Comparison of ENCODE assay signal across 8 cellular contexts in the genomic region with DNA sequence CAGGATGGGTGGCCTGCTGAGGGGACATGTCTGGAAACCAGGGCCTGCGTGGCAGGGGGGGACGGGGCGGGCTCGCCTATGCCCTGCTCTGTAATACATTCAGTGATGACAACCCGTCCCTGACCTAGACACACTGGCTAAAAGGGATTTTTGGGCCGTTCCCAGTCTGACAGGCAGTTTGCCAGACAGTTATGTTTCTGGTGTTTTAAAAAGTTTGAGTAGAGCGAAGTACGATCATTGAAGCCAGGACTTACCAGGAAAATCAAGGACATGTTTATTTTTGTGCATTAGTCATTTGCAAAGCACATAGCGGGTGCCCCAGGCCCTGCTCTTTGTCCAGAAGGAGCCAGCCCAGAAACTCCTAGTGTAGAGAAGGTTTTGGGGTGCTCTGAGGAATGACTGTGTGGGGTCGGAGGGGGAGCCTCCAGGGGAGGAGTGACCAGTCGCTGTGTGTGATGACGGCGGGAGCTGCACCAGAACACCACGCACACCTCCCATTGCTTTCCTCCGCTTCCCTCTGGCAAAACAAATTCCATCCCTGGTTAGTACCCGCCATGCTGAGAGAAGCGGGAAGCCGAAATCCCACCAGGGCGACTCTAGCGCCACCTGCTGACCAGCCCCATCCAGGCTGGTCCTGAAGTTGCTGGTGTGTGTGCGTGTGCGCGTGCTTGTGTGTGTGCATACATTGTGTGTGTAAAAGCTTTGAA. TPM values are rescaled to one million over a fixed set of nuclear protein-coding genes. Genes with fewer than 3 reads are reported as not detected.
A peak's percentile ranks its signal among the peaks of the same experiment; 100 is the strongest.
DNase-seq lines count a peak whose midpoint lies in the region; ATAC-seq and TF ChIP-seq lines count a peak whose summit lies in the region.

No MANE protein-coding gene starts in this region.

- WGBS in adipose tissue, 3 donors, result 26 to 39% (median 30%) methylated on average over 23 of the region's 23 CpGs
- WGBS in heart left ventricle, 4 donors, result 21 to 30% (median 27%) methylated on average over 20 to 23 of the region's 23 CpGs
- 4 to 5% methylated on average over 23 of the region's 23 CpGs for WGBS in aorta, 2 donors

- POLR2A ChIA-PET in RWPE1 (lab: Yijun Ruan, JAX; ENCODE audit: low non-redundant PET), result no interaction called here

- TF ChIP-seq CTCF in LNCAP (IDR thresholded peaks at IDR 0.05) (peak; percentile 96), RWPE1 (conservative IDR thresholded peaks at IDR 0.05; ENCODE audit: low read depth) (peak; percentile 93), heart left ventricle (IDR thresholded peaks at IDR 0.05) (peak; percentile 79 to 94 (median 88))

- H3K27ac ChIP-seq in RWPE1 (peak overlapping the region; percentile 91), adipose tissue (ENCODE audit: low read depth, low read length) (peak overlapping the region; percentile 36), heart left ventricle (peak overlapping the region; percentile 57 to 86 (median 72)), aorta (ENCODE audit: low read depth in 1 of 2, low read length in 2 of 2) (peak overlapping the region; percentile 80 to 99)

- H3K4me1 ChIP-seq in heart left ventricle, result peaks cover 0 to 54% (median 31%) of the 10 kb centered on the region in 12 donors
- peaks cover 0 to 3% of the 10 kb centered on the region in 2 donors for H3K4me1 ChIP-seq in aorta (ENCODE audit: control insufficient read depth in 1 of 2, insufficient read depth in 2 of 2, low read length in 2 of 2)

- H3K36me3 ChIP-seq in heart left ventricle, result peaks cover 0 to 29% (median 0%) of the 10 kb centered on the region in 9 donors
- H3K36me3 ChIP-seq in aorta (ENCODE audit: control insufficient read depth in 1 of 2, insufficient read depth in 2 of 2, low read length in 1 of 2), result no peaks in the 10 kb centered on the region

- H3K27me3 ChIP-seq in heart left ventricle (peaks cover 0 to 3% (median 0%) of the 10 kb centered on the region in 9 donors), aorta (ENCODE audit: control insufficient read depth in 1 of 2, insufficient read depth in 2 of 2, low read length in 1 of 2) (no peaks in the 10 kb centered on the region)

- intact Hi-C loops in heart left ventricle (cut with DNase I), result loop anchor here (1.0 to 5.0 kb wide), 8 partner anchors 41 to 286 kb away; a partner anchor contains a TSS
- intact Hi-C loops in posterior cingulate gyrus (cut with DNase I), result loop anchor here (1.0 kb wide), 2 partner anchors 112 to 284 kb away; no protein-coding TSS in a partner anchor
- intact Hi-C loops in aorta (cut with DNase I), result loop anchor here (1.0 to 10.0 kb wide), 6 partner anchors 51 to 285 kb away; a partner anchor contains a TSS

- ATAC-seq in heart left ventricle, result peak; percentile 32 to 61 (median 52)
- ATAC-seq in aorta (ENCODE audit: low FRiP score), result peak; percentile 83
- no peak for ATAC-seq in HG02938 (IDR thresholded peaks at IDR 0.05; ENCODE audit: unreplicated experiment)

- H3K9me3 ChIP-seq in heart left ventricle (no peaks in the 10 kb centered on the region), aorta (ENCODE audit: control insufficient read depth, low read length) (no peaks in the 10 kb centered on the region)

- CTCF ChIA-PET in RWPE1 (lab: Yijun Ruan, JAX), result interaction anchor here (0.5 to 1.4 kb wide), 9 partner anchors 50 to 787 kb away, joined by 3 to 5 read pairs (median 3); no protein-coding TSS in a partner anchor

- no peak overlapping the region for H3K4me3 ChIP-seq in heart left ventricle
- no peak overlapping the region for H3K4me3 ChIP-seq in aorta (ENCODE audit: low read length in 2 of 2)

- DNase-seq in DMS53 (lab: John Stamatoyannopoulos, UW) (peak; percentile 83), RWPE1 (ENCODE audit: low spot score) (peak; percentile 78), heart left ventricle (peak; percentile 74 to 86 (median 77)), posterior cingulate gyrus (peak; percentile 67 to 97 (median 82)), aorta (peak; percentile 87 to 96)

- no peak for TF ChIP-seq POLR2A in heart left ventricle (IDR thresholded peaks at IDR 0.05)

RNA-seq across cellular contexts. Expression of a gene that starts 50.8 kb away (rescaled TPM):
- 100 to 1,000 TPM in 2 of 3 donors, 10 to 100 TPM in 1; 33.2 to 280 (median 121) TPM for polyA plus RNA-seq in adipose tissue
- 100 to 1,000 TPM in 1 of 9 donors, 10 to 100 TPM in 8; 30.0 to 239 (median 50.3) TPM for total RNA-seq in heart left ventricle
- polyA plus RNA-seq in heart left ventricle, result 10 to 100 TPM; 22.4 to 36.8 TPM
- 1,000 to 10,000 TPM in 1 of 2 donors, 100 to 1,000 TPM in 1; 500 to 1,512 TPM for total RNA-seq in aorta
- polyA plus RNA-seq in aorta, result 100 to 1,000 TPM in 1 of 2 donors, 10 to 100 TPM in 1; 48.1 to 283 TPM

Comparison
In these comparisons a context has a peak if more than half of its experiments do, and no peak if none do; other contexts are left out.
1. H3K27ac ChIP-seq: peak in every context shown above with its lines; median percentile 91 in RWPE1; 90 in aorta; 72 in heart left ventricle; 36 in adipose tissue.